Comparison of ENCODE assay signal across 11 cellular contexts in genomic region chr1:20080441-20081330, GRCh38. TPM values are rescaled to one million over a fixed set of nuclear protein-coding genes. Genes with fewer than 3 reads are reported as not detected.
DNase-seq lines count a peak whose midpoint lies in the region; ATAC-seq and TF ChIP-seq lines count a peak whose summit lies in the region.
"Had no signal": no experiment of that assay in that cellular context is flagged by ENCODE, and none has a peak within 500 bp of the region (broad histone marks: within the 10 kb centered on the region; RNA-seq: fewer than 3 reads in every experiment).

No MANE protein-coding gene starts in this region.

- H3K27ac ChIP-seq in lower lobe of right lung = no peak overlapping the region

- peaks cover 18% of the 10 kb centered on the region for H3K4me1 ChIP-seq in lower lobe of right lung

- peaks cover 4% of the 10 kb centered on the region for H3K27me3 ChIP-seq in lower lobe of right lung (ENCODE audit: low read depth)

- TF ChIP-seq CTCF in GM10266 (IDR thresholded peaks at IDR 0.05; ENCODE audit: control insufficient read depth, insufficient read depth, low read depth, missing control alignments) (no peak), lower lobe of right lung (IDR thresholded peaks at IDR 0.05) (no peak)

- H3K9me3 ChIP-seq in lower lobe of right lung = no peaks in the 10 kb centered on the region

- ATAC-seq in HG02678 (IDR thresholded peaks at IDR 0.05; ENCODE audit: unreplicated experiment) (peak; percentile 51), lower lobe of right lung (peak; percentile 18 to 49), HG03342 (IDR thresholded peaks at IDR 0.05; ENCODE audit: unreplicated experiment) (no peak)

- no peak overlapping the region for H3K4me3 ChIP-seq in lower lobe of right lung

- intact Hi-C loops in lower lobe of right lung (cut with DNase I) = no loop called here

- DNase-seq in GM10266 (ENCODE audit: extremely low spot score) = peak; percentile 41
- peak; percentile 76 for DNase-seq in RPMI8226
- DNase-seq in lower lobe of right lung = no peak
- no peak for DNase-seq in foreskin melanocyte
- DNase-seq in hepatic stellate cell (ENCODE audit: low spot score) = no peak
- no peak for DNase-seq in NK-92 treated with Interleukin-12 subunit alpha and Interleukin-12 subunit beta, amount 100 ng/mL, for 24 hours (lab: John Stamatoyannopoulos, UW)
- DNase-seq: activated CD4-positive, alpha-beta T cell treated with anti-CD3 and anti-CD28 coated beads for 4 hours; posterior cingulate gyrus had no signal

- no peaks in the 10 kb centered on the region for H3K36me3 ChIP-seq in lower lobe of right lung

RNA-seq across cellular contexts. Expression of gene PLA2G5, which starts 10.7 kb away (rescaled TPM):
- 7.4 TPM for total RNA-seq in lower lobe of right lung

RNA-seq across cellular contexts. Expression of gene PLA2G2D, which starts 38.6 kb away (rescaled TPM):
- total RNA-seq in lower lobe of right lung = 0.27 TPM
- total RNA-seq: urinary bladder had no signal

RNA-seq across cellular contexts. Expression of gene PLA2G2F, which starts 58.4 kb away (rescaled TPM):
- not detected for total RNA-seq in lower lobe of right lung

Comparison
In these comparisons a context has a peak if more than half of its experiments do, and no peak if none do; other contexts are left out.
1. DNase-seq: peak in GM10266 (single experiment) and RPMI8226 (single experiment); none in lower lobe of right lung (single experiment), foreskin melanocyte (single experiment), hepatic stellate cell (single experiment) and NK-92 treated with Interleukin-12 subunit alpha and Interleukin-12 subunit beta, amount 100 ng/mL, for 24 hours (single experiment).